In the genomic region with DNA sequence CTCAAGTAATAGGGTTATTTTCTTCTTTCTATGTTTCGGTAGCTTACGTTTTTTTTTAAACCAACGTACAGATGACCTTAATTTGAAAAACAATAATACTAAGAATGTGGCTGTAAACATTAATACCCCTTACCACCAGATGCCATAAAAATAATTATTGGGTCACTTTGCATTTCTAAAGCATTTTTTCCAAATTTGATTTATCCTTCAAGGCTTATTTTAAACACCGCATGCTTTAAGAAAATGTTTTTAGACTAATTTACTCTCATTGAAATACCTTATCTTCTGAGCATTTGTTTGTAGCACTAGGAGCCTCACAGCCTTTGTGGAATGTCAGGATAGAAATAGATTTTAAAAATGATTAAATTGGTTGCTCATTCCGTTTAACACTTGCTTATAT, we compare ENCODE assay signal across 28 cellular contexts.
"Had no signal": no experiment of that assay in that cellular context is flagged by ENCODE, and none has a peak within 500 bp of the region (broad histone marks: within the 10 kb centered on the region; RNA-seq: fewer than 3 reads in every experiment).

No MANE protein-coding gene starts in this region.

- H3K27ac ChIP-seq: stomach, suprapubic skin, testis, thoracic aorta, thyroid gland, tibial artery, tibial nerve, transverse colon, upper lobe of left lung, upper lobe of right lung, uterus, vagina had no signal

- H3K36me3 ChIP-seq: stomach, suprapubic skin, thoracic aorta, thyroid gland, tibial artery, tibial nerve, transverse colon, upper lobe of left lung, upper lobe of right lung, uterus, vagina had no signal

- ATAC-seq: stimulated activated effector memory CD8-positive, alpha-beta T cell treated with anti-CD3 and anti-CD28 coated beads, Interleukin-12 subunit alpha, Interleukin-12 subunit beta, amount 100 ng/mL, for 72 hours; stimulated activated memory B cell treated with anti-CD40 and anti-IgM and Interleukin-4, amounts not matched to agents 10 μg/mL and 1 μg/mL and 100 μg/mL, for 72 hours; stimulated activated naive B cell treated with anti-CD40 and anti-IgM and Interleukin-4, amounts not matched to agents 10 μg/mL and 1 μg/mL and 100 μg/mL, for 72 hours; stimulated activated naive CD8-positive, alpha-beta T cell treated with anti-CD3 and anti-CD28 coated beads, Interleukin-15, amount 100 ng/mL, for 72 hours; stimulated activated naive CD8-positive, alpha-beta T cell treated with anti-CD3 and anti-CD28 coated beads, Interleukin-15, Interleukin-2, amounts not matched to agents 100 U/mL and 50 U/mL, for 24 hours; upper lobe of right lung had no signal

- FAIRE-seq: urothelium cell line had no signal

- H3K9me3 Mint-ChIP-seq: stimulated activated effector memory CD8-positive, alpha-beta T cell treated with anti-CD3 and anti-CD28 coated beads, Interleukin-12 subunit alpha, Interleukin-12 subunit beta, amount 100 ng/mL, for 72 hours; stimulated activated memory B cell treated with anti-CD40 and anti-IgM and Interleukin-4, amounts not matched to agents 10 μg/mL and 1 μg/mL and 100 μg/mL, for 72 hours; stimulated activated naive CD8-positive, alpha-beta T cell treated with anti-CD3 and anti-CD28 coated beads, Interleukin-15, amount 100 ng/mL, for 72 hours; stimulated activated naive CD8-positive, alpha-beta T cell treated with anti-CD3 and anti-CD28 coated beads, Interleukin-15, Interleukin-2, amounts not matched to agents 100 ng/mL and 50 ng/mL, for 24 hours; type B pancreatic cell had no signal

- H3K4me1 ChIP-seq: upper lobe of right lung, uterus had no signal

- H3K9me3 ChIP-seq: stomach, suprapubic skin, testis, thoracic aorta, thyroid gland, tibial artery, tibial nerve, transverse colon, upper lobe of left lung, upper lobe of right lung, uterus, vagina had no signal

- H3K4me3 ChIP-seq: stomach, suprapubic skin, testis, thoracic aorta, thyroid gland, tibial artery, tibial nerve, transverse colon, upper lobe of left lung, upper lobe of right lung, uterus, vagina had no signal

- H3K4me3 Mint-ChIP-seq: stimulated activated effector memory CD8-positive, alpha-beta T cell treated with anti-CD3 and anti-CD28 coated beads, Interleukin-12 subunit alpha, Interleukin-12 subunit beta, amount 100 ng/mL, for 72 hours; stimulated activated memory B cell treated with anti-CD40 and anti-IgM and Interleukin-4, amounts not matched to agents 10 μg/mL and 1 μg/mL and 100 μg/mL, for 72 hours; stimulated activated naive B cell treated with anti-CD40 and anti-IgM and Interleukin-4, amounts not matched to agents 10 μg/mL and 1 μg/mL and 100 μg/mL, for 72 hours; stimulated activated naive CD8-positive, alpha-beta T cell treated with anti-CD3 and anti-CD28 coated beads, Interleukin-15, amount 100 ng/mL, for 72 hours; stimulated activated naive CD8-positive, alpha-beta T cell treated with anti-CD3 and anti-CD28 coated beads, Interleukin-15, Interleukin-2, amounts not matched to agents 100 ng/mL and 50 ng/mL, for 24 hours; type B pancreatic cell had no signal

- H3K27me3 Mint-ChIP-seq: type B pancreatic cell had no signal

- DNase-seq: stimulated activated CD4-positive, alpha-beta T cell treated with anti-CD3 and anti-CD28 coated beads, Interleukin-2, amount 100 ng/mL, for 48 hours; stimulated activated CD4-positive, alpha-beta T cell treated with anti-CD3 and anti-CD28 coated beads, Interleukin-4, amount 100 ng/mL, for 1 hour; stimulated activated CD4-positive, alpha-beta T cell treated with anti-CD3 and anti-CD28 coated beads, Interleukin-4, amount 100 ng/mL, for 24 hours; stimulated activated CD4-positive, alpha-beta T cell treated with anti-CD3 and anti-CD28 coated beads, Interleukin-4, amount 100 ng/mL, for 4 hours; stimulated activated CD8-positive, alpha-beta memory T cell treated with anti-CD3 and anti-CD28 coated beads, Interleukin-4, amount 100 ng/mL, for 48 hours; stimulated activated naive B cell treated with anti-CD40 and anti-IgM and Interleukin-4, amounts not matched to agents 10 μg/mL and 1 μg/mL and 100 μg/mL, for 72 hours; stimulated activated naive CD4-positive, alpha-beta T cell; stimulated activated naive CD4-positive, alpha-beta T cell treated with Interleukin-2 at 50 U/mL for 16 hours; stimulated activated naive CD8-positive, alpha-beta T cell treated with anti-CD3 and anti-CD28 coated beads, Interleukin-15, amount 100 ng/mL, for 72 hours; stimulated activated naive CD8-positive, alpha-beta T cell treated with anti-CD3 and anti-CD28 coated beads, Interleukin-15, Interleukin-2, amounts not matched to agents 100 U/mL and 50 U/mL, for 24 hours; stomach; substantia nigra; testis; thyroid gland; tibial artery; transverse colon; upper lobe of left lung; upper lobe of right lung; uterus had no signal

- H3K27me3 ChIP-seq: stomach, suprapubic skin, testis, thyroid gland, tibial artery, tibial nerve, transverse colon, upper lobe of left lung, upper lobe of right lung, uterus, vagina had no signal

- H3K27ac Mint-ChIP-seq: stimulated activated effector memory CD8-positive, alpha-beta T cell treated with anti-CD3 and anti-CD28 coated beads, Interleukin-12 subunit alpha, Interleukin-12 subunit beta, amount 100 ng/mL, for 72 hours; stimulated activated memory B cell treated with anti-CD40 and anti-IgM and Interleukin-4, amounts not matched to agents 10 μg/mL and 1 μg/mL and 100 μg/mL, for 72 hours; stimulated activated naive B cell treated with anti-CD40 and anti-IgM and Interleukin-4, amounts not matched to agents 10 μg/mL and 1 μg/mL and 100 μg/mL, for 72 hours; stimulated activated naive CD8-positive, alpha-beta T cell treated with anti-CD3 and anti-CD28 coated beads, Interleukin-15, amount 100 ng/mL, for 72 hours; stimulated activated naive CD8-positive, alpha-beta T cell treated with anti-CD3 and anti-CD28 coated beads, Interleukin-15, Interleukin-2, amounts not matched to agents 100 ng/mL and 50 ng/mL, for 24 hours had no signal

- H3K36me3 Mint-ChIP-seq: stimulated activated effector memory CD8-positive, alpha-beta T cell treated with anti-CD3 and anti-CD28 coated beads, Interleukin-12 subunit alpha, Interleukin-12 subunit beta, amount 100 ng/mL, for 72 hours; stimulated activated memory B cell treated with anti-CD40 and anti-IgM and Interleukin-4, amounts not matched to agents 10 μg/mL and 1 μg/mL and 100 μg/mL, for 72 hours; stimulated activated naive B cell treated with anti-CD40 and anti-IgM and Interleukin-4, amounts not matched to agents 10 μg/mL and 1 μg/mL and 100 μg/mL, for 72 hours; type B pancreatic cell had no signal
